ENCODE assay signal across 38 cellular contexts in the genomic region with DNA sequence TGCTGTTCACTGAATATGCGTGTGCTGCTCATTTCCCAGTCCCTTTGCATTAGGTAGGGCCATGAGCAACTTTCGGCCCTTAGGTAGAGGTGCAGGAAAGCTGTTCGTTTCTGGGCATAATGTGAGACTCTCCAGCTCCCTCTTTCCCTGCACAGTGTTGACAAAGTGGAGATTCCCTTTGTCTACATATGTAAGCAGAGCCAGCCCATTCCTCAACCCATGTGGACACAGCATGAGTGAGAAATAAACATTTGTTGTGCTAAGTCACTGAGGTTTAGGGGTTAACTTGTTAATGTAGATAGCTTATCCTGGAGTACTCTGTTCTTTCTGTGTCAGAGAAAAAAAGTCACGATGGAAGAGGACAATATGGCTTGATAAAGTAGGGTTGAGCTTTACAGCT.
"Had no signal": no experiment of that assay in that cellular context is flagged by ENCODE, and none has a peak within 500 bp of the region (broad histone marks: within the 10 kb centered on the region; RNA-seq: fewer than 3 reads in every experiment).

No MANE protein-coding gene starts in this region.

- H3K4me3 ChIP-seq: adrenal gland, body of pancreas, esophagus squamous epithelium, gastroesophageal sphincter, heart right ventricle had no signal

- H3K4me3 Mint-ChIP-seq: activated CD4-positive, alpha-beta memory T cell treated with anti-CD3 and anti-CD28 coated beads for 36 hours; activated CD4-positive, alpha-beta T cell treated with anti-CD3 and anti-CD28 coated beads for 36 hours; activated CD4-positive, alpha-beta T cell treated with anti-CD3 and anti-CD28 coated beads, Interleukin-2, amount 10 ng/mL, durations not matched to agents 24 days and 14 days; activated CD8-positive, alpha-beta memory T cell treated with anti-CD3 and anti-CD28 coated beads, Interleukin-2, amount 10 ng/mL, durations not matched to agents 7 days and 5 days; activated CD8-positive, alpha-beta T cell treated with anti-CD3 and anti-CD28 coated beads, Interleukin-2, amount 10 ng/mL, durations not matched to agents 7 days and 5 days; activated naive CD4-positive, alpha-beta T cell treated with anti-CD3 and anti-CD28 coated beads for 36 hours; activated naive CD4-positive, alpha-beta T cell treated with anti-CD3 and anti-CD28 coated beads, Interleukin-2, amount 50 U/mL, for 24 hours; activated naive CD8-positive, alpha-beta T cell treated with anti-CD3 and anti-CD28 coated beads for 36 hours; activated naive CD8-positive, alpha-beta T cell treated with anti-CD3 and anti-CD28 coated beads, Interleukin-2, amount 50 U/mL, for 24 hours; activated T-helper 1 cell treated with anti-CD3 and anti-CD28 coated beads, Interleukin-12 subunit alpha, Interleukin-12 subunit beta, Interleukin-2, Interleukin-4 antibody, amounts not matched to agents 30 ng/mL and 10 ng/mL and 1 ng/mL, durations not matched to agents 14 hours and 24 hours and 36 hours; effector memory CD8-positive, alpha-beta T cell; T-helper 17 cell; T-helper 2 cell treated with Interferon-gamma antibody and Interleukin-4, amounts not matched to agents 5 μg/mL and 100 μg/mL, for 36 hours had no signal

- H3K9me3 ChIP-seq: adrenal gland, body of pancreas, esophagus squamous epithelium had no signal

- H3K27ac ChIP-seq: adrenal gland, body of pancreas, epithelial cell of prostate, esophagus squamous epithelium, gastroesophageal sphincter, heart right ventricle, WERI-Rb-1 had no signal

- H3K27ac Mint-ChIP-seq: activated CD4-positive, alpha-beta memory T cell treated with anti-CD3 and anti-CD28 coated beads for 36 hours; activated CD4-positive, alpha-beta T cell treated with anti-CD3 and anti-CD28 coated beads for 36 hours; activated CD4-positive, alpha-beta T cell treated with anti-CD3 and anti-CD28 coated beads, Interleukin-2, amount 10 ng/mL, durations not matched to agents 24 days and 14 days; activated CD8-positive, alpha-beta memory T cell treated with anti-CD3 and anti-CD28 coated beads, Interleukin-2, amount 10 ng/mL, durations not matched to agents 7 days and 5 days; activated CD8-positive, alpha-beta T cell treated with anti-CD3 and anti-CD28 coated beads, Interleukin-2, amount 10 ng/mL, durations not matched to agents 7 days and 5 days; activated naive CD4-positive, alpha-beta T cell treated with anti-CD3 and anti-CD28 coated beads for 36 hours; activated naive CD4-positive, alpha-beta T cell treated with anti-CD3 and anti-CD28 coated beads, Interleukin-2, amount 50 U/mL, for 24 hours; activated naive CD8-positive, alpha-beta T cell treated with anti-CD3 and anti-CD28 coated beads for 36 hours; activated naive CD8-positive, alpha-beta T cell treated with anti-CD3 and anti-CD28 coated beads, Interleukin-2, amount 50 U/mL, for 24 hours; activated T-helper 1 cell treated with anti-CD3 and anti-CD28 coated beads, Interleukin-12 subunit alpha, Interleukin-12 subunit beta, Interleukin-2, Interleukin-4 antibody, amounts not matched to agents 30 ng/mL and 10 ng/mL and 1 ng/mL, durations not matched to agents 14 hours and 24 hours and 36 hours; activated T-helper 2 cell treated with anti-CD3 and anti-CD28 coated beads, Interferon-gamma antibody, Interleukin-2, Interleukin-4, amounts not matched to agents 10 μg/mL and 5 μg/mL and 100 μg/mL, durations not matched to agents 14 hours and 24 hours and 36 hours; effector memory CD8-positive, alpha-beta T cell; T-helper 17 cell; T-helper 2 cell treated with Interferon-gamma antibody and Interleukin-4, amounts not matched to agents 5 μg/mL and 100 μg/mL, for 36 hours had no signal

- ATAC-seq: activated CD4-positive, alpha-beta T cell treated with anti-CD3 and anti-CD28 coated beads for 36 hours; activated CD8-positive, alpha-beta memory T cell treated with anti-CD3 and anti-CD28 coated beads, Interleukin-2, amount 10 ng/mL, durations not matched to agents 7 days and 5 days; activated CD8-positive, alpha-beta T cell treated with anti-CD3 and anti-CD28 coated beads, Interleukin-2, amount 10 ng/mL, durations not matched to agents 7 days and 5 days; activated naive CD8-positive, alpha-beta T cell treated with anti-CD3 and anti-CD28 coated beads, Interleukin-2, amount 50 U/mL, for 24 hours; body of pancreas; effector memory CD8-positive, alpha-beta T cell; gastroesophageal sphincter; heart right ventricle; T-helper 17 cell had no signal

- FAIRE-seq: colon, endometrium, endothelial cell of umbilical vein had no signal

- DNase-seq: activated CD4-positive, alpha-beta memory T cell treated with anti-CD3 and anti-CD28 coated beads for 36 hours; activated CD4-positive, alpha-beta T cell treated with anti-CD3 and anti-CD28 coated beads for 36 hours; activated CD4-positive, alpha-beta T cell treated with anti-CD3 and anti-CD28 coated beads, Interleukin-2, amount 10 ng/mL, durations not matched to agents 24 days and 14 days; activated CD4-positive, CD25-positive, alpha-beta regulatory T cell; activated CD4-positive, CD25-positive, alpha-beta regulatory T cell treated with anti-CD3 and anti-CD28 coated beads, Interleukin-2, amount 50 U/mL, for 72 hours; activated CD8-positive, alpha-beta memory T cell treated with anti-CD3 and anti-CD28 coated beads, Interleukin-2, amount 10 ng/mL, durations not matched to agents 7 days and 5 days; activated CD8-positive, alpha-beta memory T cell treated with anti-CD3 and anti-CD28 coated beads, Interleukin-2, amount 50 U/mL, for 4 hours; activated CD8-positive, alpha-beta T cell treated with anti-CD3 and anti-CD28 coated beads, Interleukin-2, amount 10 ng/mL, durations not matched to agents 7 days and 5 days; activated effector memory CD4-positive, alpha-beta T cell treated with anti-CD3 and anti-CD28 coated beads, Interleukin-2, amount 50 U/mL, for 16 hours; activated naive CD4-positive, alpha-beta T cell treated with anti-CD3 and anti-CD28 coated beads for 36 hours; activated naive CD8-positive, alpha-beta T cell treated with anti-CD3 and anti-CD28 coated beads for 36 hours; activated naive CD8-positive, alpha-beta T cell treated with anti-CD3 and anti-CD28 coated beads, Interleukin-2, amount 50 U/mL, for 24 hours; activated T-cell treated with anti-CD3 and anti-CD28 coated beads, Interleukin-2, amount 50 U/mL, for 1 hour; activated T-cell treated with anti-CD3 and anti-CD28 coated beads, Interleukin-2, amount 50 U/mL, for 48 hours; adrenal gland; amygdala; aorta; body of pancreas; caudate nucleus; cortex of kidney; dermis blood vessel endothelial cell; effector CD4-positive, alpha-beta T cell; effector memory CD8-positive, alpha-beta T cell; esophagus squamous epithelium; foreskin melanocyte; heart right ventricle; T-helper 17 cell; T1000; WERI-Rb-1 had no signal

- H3K9me3 Mint-ChIP-seq: activated CD4-positive, alpha-beta T cell treated with anti-CD3 and anti-CD28 coated beads, Interleukin-2, amount 10 ng/mL, durations not matched to agents 24 days and 14 days; activated naive CD4-positive, alpha-beta T cell treated with anti-CD3 and anti-CD28 coated beads for 36 hours; activated T-helper 1 cell treated with anti-CD3 and anti-CD28 coated beads, Interleukin-12 subunit alpha, Interleukin-12 subunit beta, Interleukin-2, Interleukin-4 antibody, amounts not matched to agents 30 ng/mL and 10 ng/mL and 1 ng/mL, durations not matched to agents 14 hours and 24 hours and 36 hours; activated T-helper 2 cell treated with anti-CD3 and anti-CD28 coated beads, Interferon-gamma antibody, Interleukin-2, Interleukin-4, amounts not matched to agents 10 μg/mL and 5 μg/mL and 100 μg/mL, durations not matched to agents 14 hours and 24 hours and 36 hours; T-helper 2 cell treated with Interferon-gamma antibody and Interleukin-4, amounts not matched to agents 5 μg/mL and 100 μg/mL, for 36 hours had no signal

- H3K27me3 ChIP-seq: adrenal gland, body of pancreas, esophagus squamous epithelium, gastroesophageal sphincter had no signal

- H3K4me1 Mint-ChIP-seq: activated CD4-positive, alpha-beta T cell treated with anti-CD3 and anti-CD28 coated beads for 36 hours; activated CD4-positive, alpha-beta T cell treated with anti-CD3 and anti-CD28 coated beads, Interleukin-2, amount 10 ng/mL, durations not matched to agents 24 days and 14 days; activated CD8-positive, alpha-beta memory T cell treated with anti-CD3 and anti-CD28 coated beads, Interleukin-2, amount 10 ng/mL, durations not matched to agents 7 days and 5 days; activated naive CD4-positive, alpha-beta T cell treated with anti-CD3 and anti-CD28 coated beads, Interleukin-2, amount 50 U/mL, for 24 hours; activated naive CD8-positive, alpha-beta T cell treated with anti-CD3 and anti-CD28 coated beads for 36 hours; activated naive CD8-positive, alpha-beta T cell treated with anti-CD3 and anti-CD28 coated beads, Interleukin-2, amount 50 U/mL, for 24 hours; T-helper 17 cell had no signal

- H3K27me3 Mint-ChIP-seq: activated CD4-positive, alpha-beta memory T cell treated with anti-CD3 and anti-CD28 coated beads for 36 hours; activated CD4-positive, alpha-beta T cell treated with anti-CD3 and anti-CD28 coated beads, Interleukin-2, amount 10 ng/mL, durations not matched to agents 24 days and 14 days; activated CD8-positive, alpha-beta memory T cell treated with anti-CD3 and anti-CD28 coated beads, Interleukin-2, amount 10 ng/mL, durations not matched to agents 7 days and 5 days; activated naive CD8-positive, alpha-beta T cell treated with anti-CD3 and anti-CD28 coated beads for 36 hours; effector memory CD8-positive, alpha-beta T cell; T-helper 17 cell had no signal

- H3K36me3 Mint-ChIP-seq: activated CD4-positive, alpha-beta memory T cell treated with anti-CD3 and anti-CD28 coated beads for 36 hours; activated CD8-positive, alpha-beta memory T cell treated with anti-CD3 and anti-CD28 coated beads, Interleukin-2, amount 10 ng/mL, durations not matched to agents 7 days and 5 days; activated naive CD4-positive, alpha-beta T cell treated with anti-CD3 and anti-CD28 coated beads, Interleukin-2, amount 50 U/mL, for 24 hours; activated naive CD8-positive, alpha-beta T cell treated with anti-CD3 and anti-CD28 coated beads for 36 hours had no signal

- H3K4me1 ChIP-seq: adrenal gland, body of pancreas, esophagus squamous epithelium, gastroesophageal sphincter, heart right ventricle had no signal

- H3K36me3 ChIP-seq: adrenal gland, esophagus squamous epithelium, gastroesophageal sphincter, heart right ventricle, WERI-Rb-1 had no signal
